ENCODE assay signal across 8 cellular contexts in genomic region chr11:10659339-10660216, GRCh38. TPM values are rescaled to one million over a fixed set of nuclear protein-coding genes. Genes with fewer than 3 reads are reported as not detected.
A peak's percentile ranks its signal among the peaks of the same experiment; 100 is the strongest.
DNase-seq lines count a peak whose midpoint lies in the region; ATAC-seq and TF ChIP-seq lines count a peak whose summit lies in the region.

No MANE protein-coding gene starts in this region.

- no peak overlapping the region for H3K27ac ChIP-seq in effector memory CD4-positive, alpha-beta T cell (ENCODE audit: insufficient read depth, low read length, poor library complexity, severe bottlenecking)

- H3K36me3 ChIP-seq in effector memory CD4-positive, alpha-beta T cell (ENCODE audit: control insufficient read depth, insufficient read depth, low read length): no peaks in the 10 kb centered on the region

- DNase-seq in AG20443 (ENCODE audit: low spot score) (peak; percentile 85), Kasumi-1 (lab: John Stamatoyannopoulos, UW) (peak; percentile 7 to 31), cardiac fibroblast (ENCODE audit: low read depth in 2 of 2) (peak; percentile 73 to 94), myocyte (ENCODE audit: low read depth) (peak; percentile 80)
- no peak for DNase-seq in effector memory CD4-positive, alpha-beta T cell

- H3K4me1 ChIP-seq in effector memory CD4-positive, alpha-beta T cell (ENCODE audit: control insufficient read depth, insufficient read depth, low read length, poor library complexity, severe bottlenecking): no peaks in the 10 kb centered on the region

- no peaks in the 10 kb centered on the region for H3K9me3 ChIP-seq in effector memory CD4-positive, alpha-beta T cell (ENCODE audit: control insufficient read depth, low read length)

- no peaks in the 10 kb centered on the region for H3K27me3 ChIP-seq in effector memory CD4-positive, alpha-beta T cell (replicated peaks; ENCODE audit: control insufficient read depth, insufficient read depth, low read length, poor library complexity, severe bottlenecking)

- no peak overlapping the region for H3K4me3 ChIP-seq in cardiac fibroblast (replicated peaks in 1 of 2; ENCODE audit: low read depth in 2 of 2, low read length in 2 of 2)
- H3K4me3 ChIP-seq in effector memory CD4-positive, alpha-beta T cell (ENCODE audit: insufficient read depth, low read depth, low read length, poor library complexity, severe bottlenecking): no peak overlapping the region

- no peak for TF ChIP-seq CTCF in cardiac fibroblast (IDR thresholded peaks at IDR 0.05; ENCODE audit: low read depth, low read length)

- no peak for ATAC-seq in GM18858 (IDR thresholded peaks at IDR 0.05; ENCODE audit: unreplicated experiment)
- ATAC-seq in HG02588 (IDR thresholded peaks at IDR 0.05; ENCODE audit: unreplicated experiment): no peak
- ATAC-seq in HG03520 (IDR thresholded peaks at IDR 0.05; ENCODE audit: unreplicated experiment): no peak

RNA-seq across cellular contexts. Expression of gene IRAG1, which starts 34.0 kb away (rescaled TPM):
- total RNA-seq in myocyte: 0.56 and 0.99 TPM in 2 replicates
- 0.09 TPM for polyA plus RNA-seq in myocyte (2012)

Comparison
In these comparisons a context has a peak if more than half of its experiments do, and no peak if none do; other contexts are left out.
1. DNase-seq: peak in AG20443 (single experiment), Kasumi-1 (2 of 2), cardiac fibroblast (2 of 2) and myocyte (single experiment); none in effector memory CD4-positive, alpha-beta T cell (0 of 3).